2 cellular contexts compared by ENCODE assay signal in genomic region chr1:192462630-192463029, GRCh38.
TF ChIP-seq lines count a peak whose summit lies in the region.

No MANE protein-coding gene starts in this region.

TF ChIP-seq in SK-N-SH treated with all-trans-retinoic acid at 6 μM for 48 hours, 23 proteins besides CTCF, POLR2A, EP300 and RAD21:
- no peak for TF ChIP-seq CSRNP3 (CRISPR knock-in tag; IDR thresholded peaks at IDR 0.05)
- no peak for TF ChIP-seq ZNF565 (CRISPR knock-in tag; conservative IDR thresholded peaks at IDR 0.05; ENCODE audit: low read depth)
- TF ChIP-seq ZFP30 (CRISPR knock-in tag; IDR thresholded peaks at IDR 0.05) = no peak
- TF ChIP-seq ZFP3 (CRISPR knock-in tag; IDR thresholded peaks at IDR 0.05) = no peak
- no peak for TF ChIP-seq CSDC2 (CRISPR knock-in tag; IDR thresholded peaks at IDR 0.05)
- no peak for TF ChIP-seq ESRRG (CRISPR knock-in tag; IDR thresholded peaks at IDR 0.05)
- no peak for TF ChIP-seq POU6F1 (CRISPR knock-in tag; IDR thresholded peaks at IDR 0.05; ENCODE audit: borderline replicate concordance, low read depth)
TF ChIP-seq in SK-N-SH treated with all-trans-retinoic acid at 6 μM for 48 hours: peak in this region for 0.

TF ChIP-seq in H1, 55 proteins besides CTCF, POLR2A, EP300 and RAD21 (continued from another document):
- TF ChIP-seq TCF12 (IDR thresholded peaks at IDR 0.05; ENCODE audit: low read depth, low read length) (no peak), EZH2 (IDR thresholded peaks at IDR 0.05; ENCODE audit: low read depth, low read length, severe bottlenecking) (no peak), SP2 (IDR thresholded peaks at IDR 0.05; ENCODE audit: low read length) (no peak), USF2 (IDR thresholded peaks at IDR 0.05; ENCODE audit: low read length) (no peak), RXRA (IDR thresholded peaks at IDR 0.05; ENCODE audit: insufficient read depth, low read depth, low read length) (no peak), BACH1 (IDR thresholded peaks at IDR 0.05; ENCODE audit: low read length) (no peak), TBP (IDR thresholded peaks at IDR 0.05; ENCODE audit: low read depth, low read length) (no peak), FOSL1 (IDR thresholded peaks at IDR 0.05; ENCODE audit: insufficient read depth, low read depth, low read length) (no peak), ATF2 (IDR thresholded peaks at IDR 0.05; ENCODE audit: low read length) (no peak), JUN (IDR thresholded peaks at IDR 0.05; ENCODE audit: low read depth, low read length) (no peak), ASH2L (IDR thresholded peaks at IDR 0.05; ENCODE audit: low read length) (no peak), GABPA (IDR thresholded peaks at IDR 0.05; ENCODE audit: borderline replicate concordance, insufficient read depth, low read length) (no peak)
